In the genomic region with DNA sequence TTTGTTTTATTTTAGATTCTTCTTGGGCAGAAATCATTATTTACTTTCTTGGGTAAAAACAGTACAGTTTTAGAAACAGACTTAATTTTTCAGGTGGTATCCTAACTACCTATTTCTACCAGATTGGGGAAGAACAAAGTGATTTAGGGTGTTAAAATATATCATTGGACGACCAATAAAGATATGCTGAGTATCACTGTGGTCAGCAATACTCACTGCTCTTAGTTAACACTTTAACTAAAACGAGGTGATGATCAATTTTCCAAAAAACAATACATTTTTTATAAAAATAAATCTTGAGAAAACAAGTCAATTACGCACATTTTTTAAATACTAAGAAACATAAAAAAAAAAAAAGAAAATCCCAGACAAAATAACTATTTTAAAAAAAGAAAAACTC, we compare ENCODE assay signal across 1 cellular context.
TF ChIP-seq lines count a peak whose summit lies in the region.

No MANE protein-coding gene starts in this region.

TF ChIP-seq in IMR-90, 13 proteins besides CTCF, POLR2A, EP300 and RAD21:
- no peak for TF ChIP-seq SMC3 (IDR thresholded peaks at IDR 0.05; ENCODE audit: low read depth, low read length)
- no peak for TF ChIP-seq CHD1 (IDR thresholded peaks at IDR 0.05; ENCODE audit: low read depth, low read length)
- TF ChIP-seq, protein P1, sequence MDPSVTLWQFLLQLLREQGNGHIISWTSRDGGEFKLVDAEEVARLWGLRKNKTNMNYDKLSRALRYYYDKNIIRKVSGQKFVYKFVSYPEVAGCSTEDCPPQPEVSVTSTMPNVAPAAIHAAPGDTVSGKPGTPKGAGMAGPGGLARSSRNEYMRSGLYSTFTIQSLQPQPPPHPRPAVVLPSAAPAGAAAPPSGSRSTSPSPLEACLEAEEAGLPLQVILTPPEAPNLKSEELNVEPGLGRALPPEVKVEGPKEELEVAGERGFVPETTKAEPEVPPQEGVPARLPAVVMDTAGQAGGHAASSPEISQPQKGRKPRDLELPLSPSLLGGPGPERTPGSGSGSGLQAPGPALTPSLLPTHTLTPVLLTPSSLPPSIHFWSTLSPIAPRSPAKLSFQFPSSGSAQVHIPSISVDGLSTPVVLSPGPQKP (IDR thresholded peaks at IDR 0.05; ENCODE audit: borderline replicate concordance, low read depth, low read length): no peak
- no peak for TF ChIP-seq NFE2L2 (IDR thresholded peaks at IDR 0.05; ENCODE audit: low read depth, low read length)
- TF ChIP-seq RFX5 (IDR thresholded peaks at IDR 0.05; ENCODE audit: low read depth, low read length): no peak
- 0 out of 2 replicates have a peak, but pooled peaks have one; percentile 30 for TF ChIP-seq MAFK (IDR thresholded peaks at IDR 0.05; ENCODE audit: low read depth, low read length)
